1 cellular context compared by ENCODE assay signal in the genomic region with DNA sequence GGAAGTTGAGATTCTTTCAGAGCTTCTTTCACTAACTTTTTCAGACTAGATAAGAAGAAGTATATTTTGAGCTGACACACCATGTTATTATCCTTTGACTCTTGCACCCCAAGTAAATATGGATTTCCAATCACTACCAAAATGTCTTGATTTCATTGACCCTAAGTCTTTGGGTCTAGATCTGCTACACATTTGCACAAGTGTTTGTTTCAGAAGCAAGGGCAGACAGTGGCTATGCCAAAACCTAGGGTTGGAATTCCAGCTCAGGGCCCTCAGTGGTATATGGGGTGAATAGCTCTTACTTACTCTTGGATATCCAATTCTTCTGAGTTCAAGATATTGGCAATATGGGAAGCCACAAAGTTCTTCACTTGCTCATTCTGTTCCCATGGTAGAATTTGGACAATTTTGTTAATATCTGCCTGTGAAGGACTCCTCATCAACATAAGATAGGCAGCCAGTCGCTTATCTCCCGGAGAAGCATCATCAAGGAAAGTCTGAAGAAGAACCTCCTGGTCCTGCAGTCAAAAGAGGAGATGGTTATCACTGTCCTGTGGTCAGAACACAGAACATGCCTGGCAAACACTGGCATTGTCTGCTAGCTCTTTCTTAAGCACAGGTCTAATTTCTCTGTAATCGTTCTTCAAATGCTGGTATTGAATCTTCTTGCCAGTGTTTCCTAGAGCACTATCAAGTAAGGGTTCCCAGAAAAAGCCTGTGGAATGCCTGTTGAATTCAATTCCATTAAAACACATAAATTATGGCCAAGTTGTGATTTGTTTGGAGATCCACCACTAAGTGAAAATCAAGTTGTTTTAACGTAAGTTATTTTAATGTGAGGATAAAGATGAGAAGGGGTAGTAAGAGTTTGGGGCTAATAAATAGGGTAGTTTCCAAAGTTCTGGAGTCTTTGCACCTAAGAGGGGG.
A peak's percentile ranks its signal among the peaks of the same experiment; 100 is the strongest.
TF ChIP-seq lines count a peak whose summit lies in the region.

No MANE protein-coding gene starts in this region.

TF ChIP-seq in HepG2, 621 proteins besides CTCF, POLR2A, EP300 and RAD21 (continued from another document and continues in another):
- TF ChIP-seq, protein P1, sequence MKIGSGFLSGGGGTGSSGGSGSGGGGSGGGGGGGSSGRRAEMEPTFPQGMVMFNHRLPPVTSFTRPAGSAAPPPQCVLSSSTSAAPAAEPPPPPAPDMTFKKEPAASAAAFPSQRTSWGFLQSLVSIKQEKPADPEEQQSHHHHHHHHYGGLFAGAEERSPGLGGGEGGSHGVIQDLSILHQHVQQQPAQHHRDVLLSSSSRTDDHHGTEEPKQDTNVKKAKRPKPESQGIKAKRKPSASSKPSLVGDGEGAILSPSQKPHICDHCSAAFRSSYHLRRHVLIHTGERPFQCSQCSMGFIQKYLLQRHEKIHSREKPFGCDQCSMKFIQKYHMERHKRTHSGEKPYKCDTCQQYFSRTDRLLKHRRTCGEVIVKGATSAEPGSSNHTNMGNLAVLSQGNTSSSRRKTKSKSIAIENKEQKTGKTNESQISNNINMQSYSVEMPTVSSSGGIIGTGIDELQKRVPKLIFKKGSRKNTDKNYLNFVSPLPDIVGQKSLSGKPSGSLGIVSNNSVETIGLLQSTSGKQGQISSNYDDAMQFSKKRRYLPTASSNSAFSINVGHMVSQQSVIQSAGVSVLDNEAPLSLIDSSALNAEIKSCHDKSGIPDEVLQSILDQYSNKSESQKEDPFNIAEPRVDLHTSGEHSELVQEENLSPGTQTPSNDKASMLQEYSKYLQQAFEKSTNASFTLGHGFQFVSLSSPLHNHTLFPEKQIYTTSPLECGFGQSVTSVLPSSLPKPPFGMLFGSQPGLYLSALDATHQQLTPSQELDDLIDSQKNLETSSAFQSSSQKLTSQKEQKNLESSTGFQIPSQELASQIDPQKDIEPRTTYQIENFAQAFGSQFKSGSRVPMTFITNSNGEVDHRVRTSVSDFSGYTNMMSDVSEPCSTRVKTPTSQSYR (CRISPR knock-in tag; IDR thresholded peaks at IDR 0.05; ENCODE audit: borderline replicate concordance), result no peak
- TF ChIP-seq, protein P2, sequence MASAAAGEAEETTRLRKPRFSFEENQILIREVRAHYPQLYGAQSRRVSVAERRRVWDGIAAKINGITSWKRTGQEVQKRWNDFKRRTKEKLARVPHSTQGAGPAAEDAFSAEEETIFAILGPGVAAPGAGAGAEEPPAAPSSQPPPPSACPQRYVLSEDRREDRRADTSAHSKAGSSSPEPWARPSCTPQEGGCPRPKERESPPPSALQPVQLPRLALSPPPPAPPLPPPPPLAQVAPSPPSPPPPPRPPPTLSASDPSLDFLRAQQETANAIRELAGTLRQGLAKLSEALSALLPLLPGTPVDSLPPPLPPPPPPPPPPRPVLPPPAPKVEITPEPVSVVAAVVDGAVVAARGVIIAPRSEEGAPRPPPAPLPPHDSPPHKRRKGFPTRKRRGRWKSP (CRISPR knock-in tag; IDR thresholded peaks at IDR 0.05), result no peak
- 0 out of 2 replicates have a peak, but pooled peaks have one; percentile 51 for TF ChIP-seq REL (CRISPR knock-in tag; conservative IDR thresholded peaks at IDR 0.05)
- TF ChIP-seq HMG20B (CRISPR knock-in tag; conservative IDR thresholded peaks at IDR 0.05), result no peak
- TF ChIP-seq KLF15 (CRISPR knock-in tag; IDR thresholded peaks at IDR 0.05; ENCODE audit: borderline replicate concordance), result no peak
- TF ChIP-seq, protein P3, sequence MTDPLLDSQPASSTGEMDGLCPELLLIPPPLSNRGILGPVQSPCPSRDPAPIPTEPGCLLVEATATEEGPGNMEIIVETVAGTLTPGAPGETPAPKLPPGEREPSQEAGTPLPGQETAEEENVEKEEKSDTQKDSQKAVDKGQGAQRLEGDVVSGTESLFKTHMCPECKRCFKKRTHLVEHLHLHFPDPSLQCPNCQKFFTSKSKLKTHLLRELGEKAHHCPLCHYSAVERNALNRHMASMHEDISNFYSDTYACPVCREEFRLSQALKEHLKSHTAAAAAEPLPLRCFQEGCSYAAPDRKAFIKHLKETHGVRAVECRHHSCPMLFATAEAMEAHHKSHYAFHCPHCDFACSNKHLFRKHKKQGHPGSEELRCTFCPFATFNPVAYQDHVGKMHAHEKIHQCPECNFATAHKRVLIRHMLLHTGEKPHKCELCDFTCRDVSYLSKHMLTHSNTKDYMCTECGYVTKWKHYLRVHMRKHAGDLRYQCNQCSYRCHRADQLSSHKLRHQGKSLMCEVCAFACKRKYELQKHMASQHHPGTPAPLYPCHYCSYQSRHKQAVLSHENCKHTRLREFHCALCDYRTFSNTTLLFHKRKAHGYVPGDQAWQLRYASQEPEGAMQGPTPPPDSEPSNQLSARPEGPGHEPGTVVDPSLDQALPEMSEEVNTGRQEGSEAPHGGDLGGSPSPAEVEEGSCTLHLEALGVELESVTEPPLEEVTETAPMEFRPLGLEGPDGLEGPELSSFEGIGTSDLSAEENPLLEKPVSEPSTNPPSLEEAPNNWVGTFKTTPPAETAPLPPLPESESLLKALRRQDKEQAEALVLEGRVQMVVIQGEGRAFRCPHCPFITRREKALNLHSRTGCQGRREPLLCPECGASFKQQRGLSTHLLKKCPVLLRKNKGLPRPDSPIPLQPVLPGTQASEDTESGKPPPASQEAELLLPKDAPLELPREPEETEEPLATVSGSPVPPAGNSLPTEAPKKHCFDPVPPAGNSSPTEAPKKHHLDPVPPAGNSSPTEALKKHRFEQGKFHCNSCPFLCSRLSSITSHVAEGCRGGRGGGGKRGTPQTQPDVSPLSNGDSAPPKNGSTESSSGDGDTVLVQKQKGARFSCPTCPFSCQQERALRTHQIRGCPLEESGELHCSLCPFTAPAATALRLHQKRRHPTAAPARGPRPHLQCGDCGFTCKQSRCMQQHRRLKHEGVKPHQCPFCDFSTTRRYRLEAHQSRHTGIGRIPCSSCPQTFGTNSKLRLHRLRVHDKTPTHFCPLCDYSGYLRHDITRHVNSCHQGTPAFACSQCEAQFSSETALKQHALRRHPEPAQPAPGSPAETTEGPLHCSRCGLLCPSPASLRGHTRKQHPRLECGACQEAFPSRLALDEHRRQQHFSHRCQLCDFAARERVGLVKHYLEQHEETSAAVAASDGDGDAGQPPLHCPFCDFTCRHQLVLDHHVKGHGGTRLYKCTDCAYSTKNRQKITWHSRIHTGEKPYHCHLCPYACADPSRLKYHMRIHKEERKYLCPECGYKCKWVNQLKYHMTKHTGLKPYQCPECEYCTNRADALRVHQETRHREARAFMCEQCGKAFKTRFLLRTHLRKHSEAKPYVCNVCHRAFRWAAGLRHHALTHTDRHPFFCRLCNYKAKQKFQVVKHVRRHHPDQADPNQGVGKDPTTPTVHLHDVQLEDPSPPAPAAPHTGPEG (CRISPR knock-in tag; IDR thresholded peaks at IDR 0.05), result no peak
- TF ChIP-seq, protein P4, sequence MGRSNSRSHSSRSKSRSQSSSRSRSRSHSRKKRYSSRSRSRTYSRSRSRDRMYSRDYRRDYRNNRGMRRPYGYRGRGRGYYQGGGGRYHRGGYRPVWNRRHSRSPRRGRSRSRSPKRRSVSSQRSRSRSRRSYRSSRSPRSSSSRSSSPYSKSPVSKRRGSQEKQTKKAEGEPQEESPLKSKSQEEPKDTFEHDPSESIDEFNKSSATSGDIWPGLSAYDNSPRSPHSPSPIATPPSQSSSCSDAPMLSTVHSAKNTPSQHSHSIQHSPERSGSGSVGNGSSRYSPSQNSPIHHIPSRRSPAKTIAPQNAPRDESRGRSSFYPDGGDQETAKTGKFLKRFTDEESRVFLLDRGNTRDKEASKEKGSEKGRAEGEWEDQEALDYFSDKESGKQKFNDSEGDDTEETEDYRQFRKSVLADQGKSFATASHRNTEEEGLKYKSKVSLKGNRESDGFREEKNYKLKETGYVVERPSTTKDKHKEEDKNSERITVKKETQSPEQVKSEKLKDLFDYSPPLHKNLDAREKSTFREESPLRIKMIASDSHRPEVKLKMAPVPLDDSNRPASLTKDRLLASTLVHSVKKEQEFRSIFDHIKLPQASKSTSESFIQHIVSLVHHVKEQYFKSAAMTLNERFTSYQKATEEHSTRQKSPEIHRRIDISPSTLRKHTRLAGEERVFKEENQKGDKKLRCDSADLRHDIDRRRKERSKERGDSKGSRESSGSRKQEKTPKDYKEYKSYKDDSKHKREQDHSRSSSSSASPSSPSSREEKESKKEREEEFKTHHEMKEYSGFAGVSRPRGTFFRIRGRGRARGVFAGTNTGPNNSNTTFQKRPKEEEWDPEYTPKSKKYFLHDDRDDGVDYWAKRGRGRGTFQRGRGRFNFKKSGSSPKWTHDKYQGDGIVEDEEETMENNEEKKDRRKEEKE (IDR thresholded peaks at IDR 0.05), result no peak
- 0 out of 2 replicates have a peak, but pooled peaks have one; percentile 33 for TF ChIP-seq HOXA9 (CRISPR knock-in tag; IDR thresholded peaks at IDR 0.05; ENCODE audit: borderline replicate concordance)
- TF ChIP-seq ZNF879 (CRISPR knock-in tag; IDR thresholded peaks at IDR 0.05), result no peak
- TF ChIP-seq BCL6 (CRISPR knock-in tag; IDR thresholded peaks at IDR 0.05), result no peak
- TF ChIP-seq GPN1 (CRISPR knock-in tag; IDR thresholded peaks at IDR 0.05; ENCODE audit: borderline replicate concordance), result no peak
- peak; percentile 71; the same call in 1 of the 2 replicates for TF ChIP-seq PAF1 (CRISPR knock-in tag; IDR thresholded peaks at IDR 0.05)
- no peak for TF ChIP-seq SIX1 (CRISPR knock-in tag; IDR thresholded peaks at IDR 0.05; ENCODE audit: borderline replicate concordance)
- no peak for TF ChIP-seq SP4 (CRISPR knock-in tag; IDR thresholded peaks at IDR 0.05)
- TF ChIP-seq ZNF883 (CRISPR knock-in tag; IDR thresholded peaks at IDR 0.05; ENCODE audit: not compliant biosample characterization), result no peak
- TF ChIP-seq NAIF1 (CRISPR knock-in tag; IDR thresholded peaks at IDR 0.05; ENCODE audit: borderline replicate concordance), result no peak
- TF ChIP-seq, protein P5, sequence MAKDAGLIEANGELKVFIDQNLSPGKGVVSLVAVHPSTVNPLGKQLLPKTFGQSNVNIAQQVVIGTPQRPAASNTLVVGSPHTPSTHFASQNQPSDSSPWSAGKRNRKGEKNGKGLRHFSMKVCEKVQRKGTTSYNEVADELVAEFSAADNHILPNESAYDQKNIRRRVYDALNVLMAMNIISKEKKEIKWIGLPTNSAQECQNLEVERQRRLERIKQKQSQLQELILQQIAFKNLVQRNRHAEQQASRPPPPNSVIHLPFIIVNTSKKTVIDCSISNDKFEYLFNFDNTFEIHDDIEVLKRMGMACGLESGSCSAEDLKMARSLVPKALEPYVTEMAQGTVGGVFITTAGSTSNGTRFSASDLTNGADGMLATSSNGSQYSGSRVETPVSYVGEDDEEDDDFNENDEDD (CRISPR knock-in tag; IDR thresholded peaks at IDR 0.05; ENCODE audit: borderline replicate concordance), result 0 out of 2 replicates have a peak, but pooled peaks have one; percentile 6
- TF ChIP-seq MTF2 (CRISPR knock-in tag; IDR thresholded peaks at IDR 0.05; ENCODE audit: borderline replicate concordance), result no peak
- TF ChIP-seq CC2D1A (CRISPR knock-in tag; IDR thresholded peaks at IDR 0.05), result 0 out of 2 replicates have a peak, but pooled peaks have one; percentile 50
- TF ChIP-seq ZNF124 (CRISPR knock-in tag; IDR thresholded peaks at IDR 0.05), result 0 out of 2 replicates have a peak, but pooled peaks have one; percentile 19
- TF ChIP-seq PITX1 (CRISPR knock-in tag; IDR thresholded peaks at IDR 0.05), result no peak
- TF ChIP-seq, protein P6, sequence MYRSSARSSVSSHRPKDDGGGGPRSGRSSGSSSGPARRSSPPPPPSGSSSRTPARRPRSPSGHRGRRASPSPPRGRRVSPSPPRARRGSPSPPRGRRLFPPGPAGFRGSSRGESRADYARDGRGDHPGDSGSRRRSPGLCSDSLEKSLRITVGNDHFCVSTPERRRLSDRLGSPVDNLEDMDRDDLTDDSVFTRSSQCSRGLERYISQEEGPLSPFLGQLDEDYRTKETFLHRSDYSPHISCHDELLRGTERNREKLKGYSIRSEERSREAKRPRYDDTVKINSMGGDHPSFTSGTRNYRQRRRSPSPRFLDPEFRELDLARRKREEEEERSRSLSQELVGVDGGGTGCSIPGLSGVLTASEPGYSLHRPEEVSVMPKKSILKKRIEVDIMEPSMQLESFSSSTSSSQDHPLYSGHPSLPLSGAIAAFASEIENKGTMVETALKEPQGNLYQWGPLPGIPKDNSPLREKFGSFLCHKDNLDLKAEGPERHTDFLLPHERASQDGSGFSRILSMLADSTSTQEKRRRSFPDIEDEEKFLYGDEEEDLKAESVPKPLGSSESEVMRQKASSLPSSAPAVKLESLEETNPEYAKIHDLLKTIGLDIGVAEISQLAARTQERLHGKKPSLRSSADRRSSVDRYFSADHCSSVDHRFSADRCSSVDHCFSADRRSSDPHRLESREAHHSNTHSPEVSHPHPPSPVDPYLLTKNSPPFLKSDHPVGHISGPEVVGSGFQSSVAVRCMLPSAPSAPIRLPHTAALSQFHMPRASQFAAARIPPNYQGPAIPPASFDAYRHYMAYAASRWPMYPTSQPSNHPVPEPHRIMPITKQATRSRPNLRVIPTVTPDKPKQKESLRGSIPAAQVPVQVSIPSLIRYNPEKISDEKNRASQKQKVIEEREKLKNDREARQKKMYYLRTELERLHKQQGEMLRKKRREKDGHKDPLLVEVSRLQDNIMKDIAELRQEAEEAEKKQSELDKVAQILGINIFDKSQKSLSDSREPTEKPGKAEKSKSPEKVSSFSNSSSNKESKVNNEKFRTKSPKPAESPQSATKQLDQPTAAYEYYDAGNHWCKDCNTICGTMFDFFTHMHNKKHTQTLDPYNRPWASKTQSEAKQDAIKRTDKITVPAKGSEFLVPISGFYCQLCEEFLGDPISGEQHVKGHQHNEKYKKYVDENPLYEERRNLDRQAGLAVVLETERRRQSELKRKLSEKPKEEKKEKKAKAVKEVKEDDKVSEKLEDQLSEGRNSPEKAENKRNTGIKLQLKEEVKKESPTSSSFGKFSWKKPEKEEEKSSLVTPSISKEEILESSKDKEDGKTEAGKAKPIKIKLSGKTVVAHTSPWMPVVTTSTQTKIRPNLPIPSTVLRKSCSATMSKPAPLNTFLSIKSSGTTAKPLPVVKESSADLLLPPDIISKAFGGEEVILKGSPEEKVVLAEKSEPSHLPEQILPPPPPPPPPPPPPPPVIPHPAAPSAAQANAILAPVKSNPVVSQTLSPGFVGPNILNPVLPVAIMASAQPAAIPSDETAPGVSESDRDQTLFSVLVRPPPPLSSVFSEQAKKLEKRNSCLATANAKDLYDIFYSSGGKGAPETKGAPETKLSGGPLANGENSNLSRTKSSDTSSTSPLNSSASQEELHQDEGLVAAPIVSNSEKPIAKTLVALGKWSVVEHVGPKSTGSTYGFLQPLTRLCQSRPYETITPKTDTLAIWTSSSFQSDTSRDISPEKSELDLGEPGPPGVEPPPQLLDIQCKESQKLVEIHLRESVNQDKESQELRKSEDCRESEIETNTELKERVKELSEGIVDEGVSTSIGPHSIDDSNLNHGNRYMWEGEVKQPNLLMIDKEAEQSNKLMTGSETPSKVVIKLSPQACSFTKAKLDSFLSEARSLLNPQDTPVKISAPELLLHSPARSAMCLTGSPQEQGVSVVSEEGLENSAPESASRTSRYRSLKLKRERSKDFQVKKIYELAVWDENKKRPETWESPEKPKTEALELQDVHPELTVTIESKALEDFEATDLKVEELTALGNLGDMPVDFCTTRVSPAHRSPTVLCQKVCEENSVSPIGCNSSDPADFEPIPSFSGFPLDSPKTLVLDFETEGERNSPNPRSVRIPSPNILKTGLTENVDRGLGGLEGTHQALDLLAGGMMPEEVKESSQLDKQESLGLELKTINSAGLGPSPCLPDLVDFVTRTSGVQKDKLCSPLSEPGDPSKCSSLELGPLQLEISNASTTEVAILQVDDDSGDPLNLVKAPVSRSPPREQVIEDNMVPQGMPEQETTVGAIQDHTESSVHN (CRISPR knock-in tag; IDR thresholded peaks at IDR 0.05), result no peak
- TF ChIP-seq ZBTB8A (CRISPR knock-in tag; IDR thresholded peaks at IDR 0.05; ENCODE audit: borderline replicate concordance, low read depth), result peak; percentile 68
- TF ChIP-seq CENPT (CRISPR knock-in tag; IDR thresholded peaks at IDR 0.05; ENCODE audit: low read depth), result no peak
